In the genomic region with DNA sequence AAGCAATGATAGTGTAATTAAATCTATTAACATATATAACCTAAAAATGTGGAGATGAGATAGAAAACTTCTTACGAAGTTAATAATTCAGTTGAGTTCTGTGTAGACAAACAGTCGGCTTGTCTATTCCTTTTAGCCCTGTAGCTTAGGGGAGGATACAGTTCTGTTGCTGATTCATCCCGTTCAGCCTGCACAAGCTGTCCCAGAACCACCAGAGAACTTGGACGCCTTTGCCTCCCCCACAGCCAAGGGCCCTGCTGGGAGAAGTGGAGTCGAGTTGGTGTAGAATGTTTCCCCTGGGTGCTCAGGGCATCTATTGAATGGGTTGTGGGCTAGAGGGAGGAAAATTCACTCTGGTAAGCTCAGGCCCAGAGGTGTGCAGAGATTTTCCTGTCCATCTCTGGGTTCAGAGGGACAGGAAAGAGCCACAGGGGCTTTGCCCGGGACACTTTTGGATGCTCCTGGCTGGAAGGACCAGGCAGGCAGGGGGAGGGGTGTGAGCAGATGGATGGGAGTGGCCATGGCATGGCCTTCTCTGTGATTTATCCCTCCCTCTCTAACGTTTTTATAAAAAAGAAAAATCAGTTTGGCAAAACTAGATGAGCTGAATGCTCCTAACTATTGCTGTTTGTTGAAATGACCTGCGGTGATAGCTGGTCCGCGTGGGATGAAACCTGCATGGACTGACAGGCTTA, we compare ENCODE assay signal across 11 cellular contexts. TPM values are rescaled to one million over a fixed set of nuclear protein-coding genes. Genes with fewer than 3 reads are reported as not detected.
DNase-seq lines count a peak whose midpoint lies in the region; ATAC-seq and TF ChIP-seq lines count a peak whose summit lies in the region.
"Had no signal": no experiment of that assay in that cellular context is flagged by ENCODE, and none has a peak within 500 bp of the region (broad histone marks: within the 10 kb centered on the region; RNA-seq: fewer than 3 reads in every experiment).

No MANE protein-coding gene starts in this region.

- no peak overlapping the region for H2BK12ac ChIP-seq in H9 (ENCODE audit: insufficient read length, low read depth, low read length)

- no peak overlapping the region for H3K14ac ChIP-seq in H9 (ENCODE audit: insufficient read depth, low read length)

- no peak overlapping the region for H2AK5ac ChIP-seq in H9 (ENCODE audit: insufficient read length, low read length)

- H3K27me3 Mint-ChIP-seq in H9 (ENCODE audit: low read depth): peaks cover 2% of the 10 kb centered on the region

- no peak overlapping the region for H3K23ac ChIP-seq in H9 (ENCODE audit: insufficient read length, low read depth, low read length)

- no peak overlapping the region for H2BK20ac ChIP-seq in H9 (ENCODE audit: low read depth, low read length, poor library complexity, severe bottlenecking)

- no peaks in the 10 kb centered on the region for H3K36me3 Mint-ChIP-seq in H9 (ENCODE audit: insufficient read depth in 1 of 3, low read depth in 3 of 3)
- H3K36me3 Mint-ChIP-seq: stimulated activated memory B cell treated with anti-CD40 and anti-IgM and Interleukin-4, amounts not matched to agents 10 μg/mL and 1 μg/mL and 100 μg/mL, for 72 hours had no signal

- H2BK15ac ChIP-seq in H9 (ENCODE audit: low read depth, low read length): no peak overlapping the region

- H2BK120ac ChIP-seq in H9 (ENCODE audit: low read depth, low read length, poor library complexity, severe bottlenecking): no peak overlapping the region

- H3K9ac ChIP-seq in H9 (ENCODE audit: extremely low read depth, insufficient read length, low read length): no peak overlapping the region

- TF ChIP-seq CTCF in fibroblast of the aortic adventitia (IDR thresholded peaks at IDR 0.05; ENCODE audit: insufficient read depth, low read length): no peak
- no peak for TF ChIP-seq CTCF in osteoblast (IDR thresholded peaks at IDR 0.05; ENCODE audit: extremely low read depth, low read depth, low read length)
- no peak for TF ChIP-seq CTCF in H9 (conservative IDR thresholded peaks at IDR 0.05)

- H3K27me3 ChIP-seq in osteoblast (ENCODE audit: insufficient read depth, low read length) (no peaks in the 10 kb centered on the region), SJCRH30 (no peaks in the 10 kb centered on the region), H9 (ENCODE audit: insufficient read depth, low read length) (no peaks in the 10 kb centered on the region)

- H4K8ac ChIP-seq in H9 (replicated peaks; ENCODE audit: insufficient read length, low read depth, low read length): no peak overlapping the region

- H3K4me1 ChIP-seq in osteoblast (ENCODE audit: insufficient read depth, low read length) (peaks cover 26% of the 10 kb centered on the region), SJCRH30 (no peaks in the 10 kb centered on the region), H9 (ENCODE audit: insufficient read depth, low read length) (no peaks in the 10 kb centered on the region)

- no peak overlapping the region for H4K5ac ChIP-seq in H9 (ENCODE audit: insufficient read length, low read depth, low read length)

- H3K23me2 ChIP-seq in H9 (ENCODE audit: insufficient read length, low read depth, low read length, poor library complexity, severe bottlenecking): peaks cover 4% of the 10 kb centered on the region

- H3K4me1 Mint-ChIP-seq in H9: 0 out of 4 replicates have a peak, but pooled peaks cover 3 to 5% of the 10 kb centered on the region in 2 experiments

- ATAC-seq in HG03457 (IDR thresholded peaks at IDR 0.05; ENCODE audit: unreplicated experiment): no peak

- H3K56ac ChIP-seq in H9 (ENCODE audit: insufficient read length, low read depth, low read length): no peak overlapping the region

- H4K20me1 ChIP-seq in osteoblast (ENCODE audit: insufficient read depth, low read length) (no peaks in the 10 kb centered on the region), H9 (ENCODE audit: control insufficient read depth, insufficient read depth, insufficient read length) (no peaks in the 10 kb centered on the region)

- H3K36me3 ChIP-seq in osteoblast (ENCODE audit: insufficient read depth, low read length): no peaks in the 10 kb centered on the region
- no peaks in the 10 kb centered on the region for H3K36me3 ChIP-seq in SJCRH30

- H3K9me3 ChIP-seq in osteoblast (ENCODE audit: low read depth, low read length) (no peaks in the 10 kb centered on the region), SJCRH30 (replicated peaks) (no peaks in the 10 kb centered on the region), H9 (ENCODE audit: control insufficient read depth, low read depth, low read length) (no peaks in the 10 kb centered on the region)

- H3K4me2 ChIP-seq in osteoblast (ENCODE audit: insufficient read depth, low read length): no peak overlapping the region
- no peak overlapping the region for H3K4me2 ChIP-seq in H9 (ENCODE audit: insufficient read depth, insufficient read length, low read length)

- H3K4ac ChIP-seq in H9 (ENCODE audit: low read depth, low read length): no peak overlapping the region

- H2BK5ac ChIP-seq in H9 (ENCODE audit: insufficient read length, low read length): no peak overlapping the region

- no peak overlapping the region for H3T11ph ChIP-seq in H9 (ENCODE audit: low read length)

- no peaks in the 10 kb centered on the region for H3K79me1 ChIP-seq in H9 (ENCODE audit: insufficient read depth, low read depth, low read length, poor library complexity, severe bottlenecking)

- H3K79me2 ChIP-seq in osteoblast (ENCODE audit: insufficient read depth, low read length) (no peaks in the 10 kb centered on the region), H9 (ENCODE audit: insufficient read depth, low read length) (no peaks in the 10 kb centered on the region)

- H4K91ac ChIP-seq in H9 (ENCODE audit: insufficient read length, low read depth, low read length): no peak overlapping the region

- H2AFZ ChIP-seq in osteoblast (ENCODE audit: low read length): peak overlapping the region; percentile 7
- H2AFZ ChIP-seq in H9 (ENCODE audit: low read length): no peak overlapping the region

- WGBS in H9 (ENCODE audit: extremely low coverage, insufficient read length, low lambda C conversion rate): no CpG with 5 or more reads among the region's 10 CpGs

- H3K18ac ChIP-seq in H9 (ENCODE audit: insufficient read length, low read depth, low read length): no peak overlapping the region

- no peak overlapping the region; a peak in 1 of 7 replicates for H3K27ac Mint-ChIP-seq in H9

- H3K27ac ChIP-seq in osteoblast (ENCODE audit: low read depth, low read length) (no peak overlapping the region), SJCRH30 (no peak overlapping the region), H9 (ENCODE audit: insufficient read length, low read depth, low read length) (no peak overlapping the region)
- H3K27ac ChIP-seq: C4-2B had no signal

- DNase-seq in AG20443 (ENCODE audit: low spot score) (peak; percentile 89), NCI-H446 (lab: John Stamatoyannopoulos, UW) (peak; percentile 77 to 79), fibroblast of the aortic adventitia (ENCODE audit: low read depth) (peak; percentile 91), osteoblast (ENCODE audit: insufficient read length, low spot score, missing footprints) (peak; percentile 91), SJCRH30 (no peak), NK-92 (lab: John Stamatoyannopoulos, UW; ENCODE audit: unreplicated experiment) (no peak), H9 (no peak)
- DNase-seq: NCI-H2029 had no signal

- H3K9me3 Mint-ChIP-seq in H9: no peaks in the 10 kb centered on the region
- H3K9me3 Mint-ChIP-seq: stimulated activated memory B cell treated with anti-CD40 and anti-IgM and Interleukin-4, amounts not matched to agents 10 μg/mL and 1 μg/mL and 100 μg/mL, for 72 hours had no signal

- H3K4me3 ChIP-seq in fibroblast of the aortic adventitia (ENCODE audit: low read depth, low read length) (no peak overlapping the region), osteoblast (ENCODE audit: insufficient read depth, low read length) (no peak overlapping the region), SJCRH30 (no peak overlapping the region)

- no peak overlapping the region for H3K4me3 Mint-ChIP-seq in H9

RNA-seq across cellular contexts. Expression of gene GALR1, which starts 42.8 kb away (rescaled TPM):
- total RNA-seq in fibroblast of the aortic adventitia (ENCODE audit: low replicate concordance) (under 0.01 TPM in 1 of 2 replicates, not detected in the other), osteoblast (not detected in 2 replicates), H9 (2021) (0.02 and 0.07 TPM in 2 replicates)
- not detected in 2 replicates for total RNA-seq in SJCRH30 (2014; rRNA removed; shearing (Covaris generic))

Comparison
In these comparisons a context has a peak if more than half of its experiments do, and no peak if none do; other contexts are left out.
1. DNase-seq: peak in AG20443 (single experiment), NCI-H446 (2 of 2), fibroblast of the aortic adventitia (single experiment) and osteoblast (single experiment); none in SJCRH30 (0 of 2), NK-92 (single experiment) and H9 (single experiment).